In the genomic region with DNA sequence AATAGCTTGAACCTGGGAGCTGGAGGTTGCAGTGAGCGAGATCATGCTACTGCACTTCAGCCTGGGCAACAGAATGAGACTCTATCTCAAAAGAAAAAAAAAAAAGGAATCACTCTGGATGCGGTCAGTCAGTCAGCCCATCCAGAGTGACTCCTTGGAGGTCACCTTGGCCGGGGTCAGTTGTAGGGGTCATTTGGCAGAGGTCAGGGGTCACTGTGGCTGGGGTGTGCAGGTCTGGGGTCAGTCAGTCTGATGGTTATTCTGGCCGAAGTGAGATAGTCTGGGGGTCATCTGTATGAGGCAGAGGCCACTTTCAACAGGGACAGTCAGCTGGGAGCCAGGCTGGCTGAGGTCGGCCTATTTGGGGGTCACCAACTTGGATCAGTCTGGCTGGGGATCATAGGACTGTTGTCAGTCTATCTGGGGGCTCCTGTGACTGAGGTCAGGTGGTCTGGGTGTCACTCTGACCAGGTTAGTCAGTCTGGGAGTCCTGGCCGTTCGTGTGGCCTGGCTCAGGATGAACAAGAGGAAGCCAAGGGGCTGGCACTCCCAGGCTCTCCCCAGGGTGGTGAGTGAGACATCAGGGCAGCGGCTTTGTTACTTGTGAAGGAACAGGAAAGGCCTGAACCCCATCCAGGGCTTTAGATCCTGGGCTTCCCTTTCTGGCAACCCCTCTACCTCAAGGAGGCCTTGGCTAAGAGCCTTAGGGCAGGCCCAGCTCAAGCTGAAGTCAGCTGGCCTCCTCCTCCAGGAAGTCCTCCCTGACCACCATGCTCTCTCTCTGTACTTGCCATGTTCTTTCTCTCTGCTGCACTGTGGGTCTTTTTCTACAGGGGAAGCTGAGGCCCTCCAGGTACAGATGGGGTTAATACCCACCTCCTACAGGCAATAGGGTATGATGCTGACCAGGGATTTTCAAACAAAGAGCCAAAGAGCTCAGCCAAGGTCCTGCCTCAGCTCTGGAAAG, we compare ENCODE assay signal across 20 cellular contexts. TPM values are rescaled to one million over a fixed set of nuclear protein-coding genes. Genes with fewer than 3 reads are reported as not detected.
DNase-seq lines count a peak whose midpoint lies in the region; ATAC-seq and TF ChIP-seq lines count a peak whose summit lies in the region.
"Had no signal": no experiment of that assay in that cellular context is flagged by ENCODE, and none has a peak within 500 bp of the region (broad histone marks: within the 10 kb centered on the region; RNA-seq: fewer than 3 reads in every experiment).

No MANE protein-coding gene starts in this region.

- no peak for TF ChIP-seq EP300 in gastroesophageal sphincter (IDR thresholded peaks at IDR 0.05)

- no peak for TF ChIP-seq POLR2A in breast epithelium (IDR thresholded peaks at IDR 0.05)
- TF ChIP-seq POLR2A in gastroesophageal sphincter (IDR thresholded peaks at IDR 0.05), result no peak

- H3K4me1 ChIP-seq in breast epithelium (no peaks in the 10 kb centered on the region), smooth muscle cell (ENCODE audit: low read depth) (peaks cover 24% of the 10 kb centered on the region), gastroesophageal sphincter (no peaks in the 10 kb centered on the region)

- intact Hi-C loops in MCF 10A (cut with micrococcal nuclease) (no loop called here), breast epithelium (cut with DNase I; ENCODE audit: low total_unique reads) (no loop called here)

- no peak overlapping the region for H3K4me2 ChIP-seq in smooth muscle cell

- H3K4me1 Mint-ChIP-seq in MCF 10A (ENCODE audit: insufficient read depth, unreplicated experiment), result peaks cover 29% of the 10 kb centered on the region
- peaks cover 56% of the 10 kb centered on the region for H3K4me1 Mint-ChIP-seq in WTC11

- no peaks in the 10 kb centered on the region for H3F3A ChIP-seq in smooth muscle cell (ENCODE audit: low read depth)

- H3K9me3 ChIP-seq in breast epithelium, result no peaks in the 10 kb centered on the region
- no peaks in the 10 kb centered on the region for H3K9me3 ChIP-seq in smooth muscle cell (replicated peaks; ENCODE audit: low read depth)
- H3K9me3 ChIP-seq in gastroesophageal sphincter, result no peaks in the 10 kb centered on the region

- POLR2A ChIA-PET in MCF 10A (lab: Yijun Ruan, JAX), result interaction anchor here (1.2 kb wide), 1 partner anchor 12 kb away, joined by 3 read pairs; no protein-coding TSS in a partner anchor
- POLR2A ChIA-PET in WTC11 (lab: Charles Lee), result interaction anchor here (0.9 to 2.9 kb wide), 2 partner anchors 11 to 19 kb away, joined by 3 to 9 read pairs; no protein-coding TSS in a partner anchor

- H3K27me3 Mint-ChIP-seq in MCF 10A (ENCODE audit: insufficient read depth, unreplicated experiment) (no peaks in the 10 kb centered on the region), WTC11 (ENCODE audit: low read depth) (no peaks in the 10 kb centered on the region; the same call in none of the 2 replicates)

- H3K9me3 Mint-ChIP-seq in MCF 10A (ENCODE audit: unreplicated experiment), result no peaks in the 10 kb centered on the region
- no peaks in the 10 kb centered on the region for H3K9me3 Mint-ChIP-seq in WTC11
- H3K9me3 Mint-ChIP-seq in activated naive CD4-positive, alpha-beta T cell treated with anti-CD3 and anti-CD28 coated beads, Interleukin-2, amount 50 U/mL, for 72 hours, result no peaks in the 10 kb centered on the region
- H3K9me3 Mint-ChIP-seq: IgD-negative memory B cell had no signal

- CTCF ChIA-PET in MCF 10A (lab: Yijun Ruan, JAX) (interaction anchor here (0.8 to 1.1 kb wide), 3 partner anchors 15 to 1456 kb away, joined by 3 to 5 read pairs (median 5); partner anchors contain the start of gene PTPRU), WTC11 (lab: Charles Lee) (interaction anchor here (0.5 to 1.6 kb wide), 4 partner anchors 8 to 410 kb away, joined by 3 to 5 read pairs (median 4); no protein-coding TSS in a partner anchor)

- no peaks in the 10 kb centered on the region for H4K20me1 ChIP-seq in smooth muscle cell (ENCODE audit: low read depth)

- H3K27me3 ChIP-seq in breast epithelium, result no peaks in the 10 kb centered on the region
- no peaks in the 10 kb centered on the region for H3K27me3 ChIP-seq in smooth muscle cell (ENCODE audit: low read depth)
- H3K27me3 ChIP-seq in gastroesophageal sphincter, result peaks cover 4% of the 10 kb centered on the region

- ATAC-seq in WTC11 (no peak), gastroesophageal sphincter (no peak), HG03457 (IDR thresholded peaks at IDR 0.05; ENCODE audit: unreplicated experiment) (no peak)
- no peak for ATAC-seq in activated naive CD4-positive, alpha-beta T cell treated with anti-CD3 and anti-CD28 coated beads, Interleukin-2, amount 50 U/mL, for 72 hours

- H3K27ac ChIP-seq in breast epithelium, result no peak overlapping the region
- H3K27ac ChIP-seq in smooth muscle cell (ENCODE audit: low read depth), result peak overlapping the region; percentile 94
- H3K27ac ChIP-seq in gastroesophageal sphincter, result no peak overlapping the region
- H3K27ac ChIP-seq: 22Rv1, HL-60, PC-9, RWPE1 had no signal

- H3K4me3 Mint-ChIP-seq in MCF 10A (ENCODE audit: unreplicated experiment) (no peak overlapping the region), WTC11 (no peak overlapping the region)
- H3K4me3 Mint-ChIP-seq: IgD-negative memory B cell had no signal

- no peak overlapping the region for H3K4me3 ChIP-seq in breast epithelium
- no peak overlapping the region for H3K4me3 ChIP-seq in smooth muscle cell
- no peak overlapping the region for H3K4me3 ChIP-seq in gastroesophageal sphincter
- H3K4me3 ChIP-seq: PC-9 had no signal

- H3K9ac ChIP-seq in smooth muscle cell (ENCODE audit: low read depth), result peak overlapping the region; percentile 6

- H2AFZ ChIP-seq in smooth muscle cell (ENCODE audit: low read depth), result no peak overlapping the region
- H2AFZ ChIP-seq: PC-9 had no signal

- TF ChIP-seq CTCF in MCF 10A (IDR thresholded peaks at IDR 0.05; ENCODE audit: unreplicated experiment), result no peak
- no peak for TF ChIP-seq CTCF in breast epithelium (IDR thresholded peaks at IDR 0.05)
- TF ChIP-seq CTCF in WTC11 (IDR thresholded peaks at IDR 0.05), result no peak
- TF ChIP-seq CTCF in smooth muscle cell (IDR thresholded peaks at IDR 0.05; ENCODE audit: borderline replicate concordance, insufficient read depth, poor library complexity, severe bottlenecking), result no peak
- no peak for TF ChIP-seq CTCF in gastroesophageal sphincter (IDR thresholded peaks at IDR 0.05)

- BruUV-seq in MCF 10A (replicated peaks; lab: Mats Ljungman, UMichigan), result no TSS peak

- peak overlapping the region; percentile 10 for H3K27ac Mint-ChIP-seq in MCF 10A (ENCODE audit: low read depth, unreplicated experiment)
- peak overlapping the region; percentile 73; the same call in 1 of the 2 replicates for H3K27ac Mint-ChIP-seq in WTC11
- no peak overlapping the region for H3K27ac Mint-ChIP-seq in activated naive CD4-positive, alpha-beta T cell treated with anti-CD3 and anti-CD28 coated beads, Interleukin-2, amount 50 U/mL, for 72 hours
- H3K27ac Mint-ChIP-seq: IgD-negative memory B cell had no signal

- 93% methylated on average over 8 of the region's 8 CpGs for WGBS in smooth muscle cell (ENCODE audit: low lambda C conversion rate)
- 87 to 100% methylated on average over 2 to 6 of the region's 8 CpGs for WGBS in gastroesophageal sphincter (ENCODE audit: low coverage in 1 of 2), 2 donors

- DNase-seq in MCF 10A (ENCODE audit: unreplicated experiment) (no peak), breast epithelium (ENCODE audit: low spot score in 2 of 2) (no peak), WTC11 (ENCODE audit: low spot score) (no peak), mesenteric fat pad (ENCODE audit: low spot score) (peak; percentile 64), smooth muscle cell (lab: John Stamatoyannopoulos, UW; ENCODE audit: unreplicated experiment) (no peak)
- no peak for DNase-seq in activated naive CD4-positive, alpha-beta T cell treated with anti-CD3 and anti-CD28 coated beads, Interleukin-2, amount 50 U/mL, for 72 hours (ENCODE audit: low spot score in 2 of 2)
- DNase-seq: COR-L47, GDM1, MV-4-11, NCI-H1694 treated with DMSO at 0.1 percent for 48 hours, NCI-H524, NCI-H82, PC-9, SIG-M5 had no signal

- H3K36me3 Mint-ChIP-seq in MCF 10A (ENCODE audit: insufficient read depth, unreplicated experiment) (peaks cover 3% of the 10 kb centered on the region), WTC11 (no peaks in the 10 kb centered on the region)
- no peaks in the 10 kb centered on the region for H3K36me3 Mint-ChIP-seq in activated naive CD4-positive, alpha-beta T cell treated with anti-CD3 and anti-CD28 coated beads, Interleukin-2, amount 50 U/mL, for 72 hours
- H3K36me3 Mint-ChIP-seq: IgD-negative memory B cell had no signal

- H3K36me3 ChIP-seq in breast epithelium (no peaks in the 10 kb centered on the region), smooth muscle cell (ENCODE audit: low read depth) (no peaks in the 10 kb centered on the region), gastroesophageal sphincter (no peaks in the 10 kb centered on the region)

- H3K79me2 ChIP-seq in smooth muscle cell (ENCODE audit: low read depth), result peaks cover 58% of the 10 kb centered on the region

TF ChIP-seq in WTC11, 78 proteins besides CTCF, POLR2A, EP300 and RAD21:
- TF ChIP-seq TEAD4 (CRISPR knock-in tag; IDR thresholded peaks at IDR 0.05) (no peak), CREB1 (CRISPR knock-in tag; IDR thresholded peaks at IDR 0.05) (no peak)

RNA-seq across cellular contexts. Expression of gene PTPRU, which starts 15.1 kb away (rescaled TPM):
- total RNA-seq in MCF 10A (2022) (24.1 and 26.8 TPM in 2 replicates), breast epithelium (10 to 100 TPM; 16.0 to 33.1 (median 32.5) TPM), WTC11 (2021) (60.8 to 75.4 TPM (median 68.2 TPM) in 3 replicates), mesenteric fat pad (17.2 TPM), smooth muscle cell (43.6 and 67.8 TPM in 2 replicates), gastroesophageal sphincter (10 to 100 TPM; 11.1 to 30.5 (median 23.7) TPM)
- polyA plus RNA-seq in smooth muscle cell, result 39.8 and 41.1 TPM in 2 replicates
- 1 to 10 TPM in 1 of 2 donors, not detected in 1; 2.0 TPM for total RNA-seq in activated naive CD4-positive, alpha-beta T cell treated with anti-CD3 and anti-CD28 coated beads, Interleukin-2, amount 50 U/mL, for 72 hours
- polyA plus RNA-seq: IgD-negative memory B cell had no signal

RNA-seq across cellular contexts. Expression of gene MECR, which starts 20.7 kb away (rescaled TPM):
- total RNA-seq in MCF 10A (2022) (46.2 and 59.1 TPM in 2 replicates), breast epithelium (10 to 100 TPM; 21.0 to 23.3 (median 21.3) TPM), WTC11 (2021) (37.6 to 44.2 TPM (median 43.0 TPM) in 3 replicates), mesenteric fat pad (57.4 TPM), smooth muscle cell (11.6 and 17.7 TPM in 2 replicates), gastroesophageal sphincter (10 to 100 TPM in 3 of 4 donors, 1 to 10 TPM in 1; 8.2 to 17.1 (median 12.9) TPM)
- polyA plus RNA-seq in smooth muscle cell, result 39.8 and 43.8 TPM in 2 replicates
- total RNA-seq in activated naive CD4-positive, alpha-beta T cell treated with anti-CD3 and anti-CD28 coated beads, Interleukin-2, amount 50 U/mL, for 72 hours, result 10 to 100 TPM; 25.7 to 33.0 TPM

Comparison
In these comparisons a context has a peak if more than half of its experiments do, and no peak if none do; other contexts are left out.
1. H3K27ac Mint-ChIP-seq: peak in MCF 10A (single experiment) and WTC11 (single experiment); none in activated naive CD4-positive, alpha-beta T cell treated with anti-CD3 and anti-CD28 coated beads, Interleukin-2, amount 50 U/mL, for 72 hours (0 of 2).